1 cellular context compared by ENCODE assay signal in the genomic region with DNA sequence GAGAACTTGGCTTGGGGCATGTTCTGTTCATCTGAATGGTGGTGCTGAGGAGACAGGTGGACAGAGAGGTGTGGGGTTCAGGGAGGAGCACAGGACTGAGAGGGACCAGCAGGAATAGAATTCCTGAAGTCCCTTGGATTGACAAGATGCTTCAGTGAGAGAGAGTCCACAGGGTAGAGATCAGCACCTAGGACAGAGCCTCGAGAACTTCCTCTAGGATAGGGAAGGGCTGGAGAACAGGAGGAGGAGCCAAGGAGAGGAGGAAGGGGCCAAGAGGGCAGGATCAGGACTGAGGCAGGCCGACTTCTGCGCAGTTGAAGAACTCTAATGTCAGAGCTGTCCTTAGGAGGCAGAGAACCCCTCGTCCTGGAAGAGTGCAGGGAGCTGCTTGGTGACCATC.
TF ChIP-seq lines count a peak whose summit lies in the region.

No MANE protein-coding gene starts in this region.

TF ChIP-seq in HepG2, 621 proteins besides CTCF, POLR2A, EP300 and RAD21 (continued from another document):
- TF ChIP-seq, protein P1, sequence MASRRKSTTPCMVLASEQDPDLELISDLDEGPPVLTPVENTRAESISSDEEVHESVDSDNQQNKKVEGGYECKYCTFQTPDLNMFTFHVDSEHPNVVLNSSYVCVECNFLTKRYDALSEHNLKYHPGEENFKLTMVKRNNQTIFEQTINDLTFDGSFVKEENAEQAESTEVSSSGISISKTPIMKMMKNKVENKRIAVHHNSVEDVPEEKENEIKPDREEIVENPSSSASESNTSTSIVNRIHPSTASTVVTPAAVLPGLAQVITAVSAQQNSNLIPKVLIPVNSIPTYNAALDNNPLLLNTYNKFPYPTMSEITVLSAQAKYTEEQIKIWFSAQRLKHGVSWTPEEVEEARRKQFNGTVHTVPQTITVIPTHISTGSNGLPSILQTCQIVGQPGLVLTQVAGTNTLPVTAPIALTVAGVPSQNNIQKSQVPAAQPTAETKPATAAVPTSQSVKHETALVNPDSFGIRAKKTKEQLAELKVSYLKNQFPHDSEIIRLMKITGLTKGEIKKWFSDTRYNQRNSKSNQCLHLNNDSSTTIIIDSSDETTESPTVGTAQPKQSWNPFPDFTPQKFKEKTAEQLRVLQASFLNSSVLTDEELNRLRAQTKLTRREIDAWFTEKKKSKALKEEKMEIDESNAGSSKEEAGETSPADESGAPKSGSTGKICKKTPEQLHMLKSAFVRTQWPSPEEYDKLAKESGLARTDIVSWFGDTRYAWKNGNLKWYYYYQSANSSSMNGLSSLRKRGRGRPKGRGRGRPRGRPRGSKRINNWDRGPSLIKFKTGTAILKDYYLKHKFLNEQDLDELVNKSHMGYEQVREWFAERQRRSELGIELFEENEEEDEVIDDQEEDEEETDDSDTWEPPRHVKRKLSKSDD (CRISPR knock-in tag; IDR thresholded peaks at IDR 0.05; ENCODE audit: low read depth) = no peak
- no peak for TF ChIP-seq MEF2D (CRISPR knock-in tag; IDR thresholded peaks at IDR 0.05)
TF ChIP-seq in HepG2: peak in this region for 4.
